In genomic region chr11:12968101-12968500, GRCh38 we compare ENCODE assay signal across 22 cellular contexts. TPM values are rescaled to one million over a fixed set of nuclear protein-coding genes. Genes with fewer than 3 reads are reported as not detected.
"Had no signal": no experiment of that assay in that cellular context is flagged by ENCODE, and none has a peak within 500 bp of the region (broad histone marks: within the 10 kb centered on the region; RNA-seq: fewer than 3 reads in every experiment).

No MANE protein-coding gene starts in this region.

- H3K27ac Mint-ChIP-seq: activated CD4-positive, alpha-beta memory T cell treated with anti-CD3 and anti-CD28 coated beads for 36 hours; activated CD4-positive, alpha-beta T cell treated with anti-CD3 and anti-CD28 coated beads for 36 hours; activated CD8-positive, alpha-beta memory T cell treated with anti-CD3 and anti-CD28 coated beads, Interleukin-2, amount 10 ng/mL, durations not matched to agents 7 days and 5 days; activated naive CD8-positive, alpha-beta T cell treated with anti-CD3 and anti-CD28 coated beads for 36 hours; activated T-helper 17 cell treated with anti-CD3 and anti-CD28 coated beads, Interleukin-2, amount 50 U/mL, for 72 hours; natural killer cell; stimulated activated memory B cell treated with anti-CD40 and anti-IgM and Interleukin-4, amounts not matched to agents 10 μg/mL and 1 μg/mL and 100 μg/mL, for 72 hours; WTC11 had no signal

- H3K9me3 Mint-ChIP-seq: activated CD4-positive, alpha-beta memory T cell treated with anti-CD3 and anti-CD28 coated beads for 36 hours; activated naive CD8-positive, alpha-beta T cell treated with anti-CD3 and anti-CD28 coated beads for 36 hours; activated T-helper 17 cell treated with anti-CD3 and anti-CD28 coated beads, Interleukin-2, amount 50 U/mL, for 72 hours; natural killer cell had no signal

- H3K27me3 ChIP-seq: gastrocnemius medialis, heart left ventricle, sigmoid colon, upper lobe of right lung had no signal

- H3K36me3 Mint-ChIP-seq: activated CD4-positive, alpha-beta memory T cell treated with anti-CD3 and anti-CD28 coated beads for 36 hours; activated CD8-positive, alpha-beta memory T cell treated with anti-CD3 and anti-CD28 coated beads, Interleukin-2, amount 10 ng/mL, durations not matched to agents 7 days and 5 days; activated naive CD8-positive, alpha-beta T cell treated with anti-CD3 and anti-CD28 coated beads for 36 hours; natural killer cell; stimulated activated memory B cell treated with anti-CD40 and anti-IgM and Interleukin-4, amounts not matched to agents 10 μg/mL and 1 μg/mL and 100 μg/mL, for 72 hours; WTC11 had no signal

- H3K9me3 ChIP-seq: gastrocnemius medialis, heart left ventricle, sigmoid colon, spleen, thoracic aorta, upper lobe of right lung had no signal

- H3K4me1 Mint-ChIP-seq: activated CD4-positive, alpha-beta T cell treated with anti-CD3 and anti-CD28 coated beads for 36 hours; activated CD8-positive, alpha-beta memory T cell treated with anti-CD3 and anti-CD28 coated beads, Interleukin-2, amount 10 ng/mL, durations not matched to agents 7 days and 5 days; activated naive CD8-positive, alpha-beta T cell treated with anti-CD3 and anti-CD28 coated beads for 36 hours; activated T-helper 17 cell treated with anti-CD3 and anti-CD28 coated beads, Interleukin-2, amount 50 U/mL, for 72 hours; natural killer cell; stimulated activated memory B cell treated with anti-CD40 and anti-IgM and Interleukin-4, amounts not matched to agents 10 μg/mL and 1 μg/mL and 100 μg/mL, for 72 hours had no signal

- H3K4me3 Mint-ChIP-seq: activated CD4-positive, alpha-beta memory T cell treated with anti-CD3 and anti-CD28 coated beads for 36 hours; activated CD4-positive, alpha-beta T cell treated with anti-CD3 and anti-CD28 coated beads for 36 hours; activated CD8-positive, alpha-beta memory T cell treated with anti-CD3 and anti-CD28 coated beads, Interleukin-2, amount 10 ng/mL, durations not matched to agents 7 days and 5 days; activated naive CD8-positive, alpha-beta T cell treated with anti-CD3 and anti-CD28 coated beads for 36 hours; activated T-helper 17 cell treated with anti-CD3 and anti-CD28 coated beads, Interleukin-2, amount 50 U/mL, for 72 hours; natural killer cell; stimulated activated memory B cell treated with anti-CD40 and anti-IgM and Interleukin-4, amounts not matched to agents 10 μg/mL and 1 μg/mL and 100 μg/mL, for 72 hours; WTC11 had no signal

- ATAC-seq: activated CD4-positive, alpha-beta T cell treated with anti-CD3 and anti-CD28 coated beads for 36 hours; activated CD8-positive, alpha-beta memory T cell treated with anti-CD3 and anti-CD28 coated beads, Interleukin-2, amount 10 ng/mL, durations not matched to agents 7 days and 5 days; activated T-helper 17 cell treated with anti-CD3 and anti-CD28 coated beads, Interleukin-2, amount 50 U/mL, for 72 hours; gastrocnemius medialis; heart left ventricle; natural killer cell; stimulated activated memory B cell treated with anti-CD40 and anti-IgM and Interleukin-4, amounts not matched to agents 10 μg/mL and 1 μg/mL and 100 μg/mL, for 72 hours; upper lobe of right lung; WTC11 had no signal

- H3K79me2 ChIP-seq: parathyroid adenoma had no signal

- H3K4me3 ChIP-seq: cardiac muscle cell, gastrocnemius medialis, heart left ventricle, sigmoid colon, spleen, thoracic aorta, upper lobe of right lung had no signal

- DNase-seq: activated CD4-positive, alpha-beta memory T cell treated with anti-CD3 and anti-CD28 coated beads for 36 hours; activated CD4-positive, alpha-beta T cell treated with anti-CD3 and anti-CD28 coated beads for 36 hours; activated CD8-positive, alpha-beta memory T cell treated with anti-CD3 and anti-CD28 coated beads, Interleukin-2, amount 10 ng/mL, durations not matched to agents 7 days and 5 days; activated naive CD4-positive, alpha-beta T cell; activated naive CD8-positive, alpha-beta T cell treated with anti-CD3 and anti-CD28 coated beads for 36 hours; amniotic stem cell; dermis blood vessel endothelial cell; effector memory CD4-positive, alpha-beta T cell; gastrocnemius medialis; heart left ventricle; natural killer cell; sigmoid colon; spleen; stimulated activated CD4-positive, alpha-beta T cell treated with anti-CD3 and anti-CD28 coated beads, Interleukin-4, amount 100 ng/mL, for 4 hours; upper lobe of right lung had no signal

- H3K27ac ChIP-seq: cardiac muscle cell, gastrocnemius medialis, heart left ventricle, parathyroid adenoma, sigmoid colon, spleen, thoracic aorta, upper lobe of right lung had no signal

- H3K36me3 ChIP-seq: cardiac muscle cell, gastrocnemius medialis, heart left ventricle, sigmoid colon, spleen, thoracic aorta, upper lobe of right lung had no signal

- H2AFZ ChIP-seq: parathyroid adenoma had no signal

- H3K9ac ChIP-seq: parathyroid adenoma had no signal

- H3K4me1 ChIP-seq: gastrocnemius medialis, parathyroid adenoma, sigmoid colon, upper lobe of right lung had no signal

RNA-seq across cellular contexts. Expression of gene RASSF10, which starts 41.0 kb away (rescaled TPM):
- total RNA-seq: activated CD4-positive, alpha-beta memory T cell treated with anti-CD3 and anti-CD28 coated beads for 36 hours; activated CD4-positive, alpha-beta T cell treated with anti-CD3 and anti-CD28 coated beads for 36 hours; activated CD8-positive, alpha-beta memory T cell treated with anti-CD3 and anti-CD28 coated beads, Interleukin-2, amount 10 ng/mL, durations not matched to agents 7 days and 5 days; activated naive CD8-positive, alpha-beta T cell treated with anti-CD3 and anti-CD28 coated beads for 36 hours; activated T-helper 17 cell treated with anti-CD3 and anti-CD28 coated beads, Interleukin-2, amount 50 U/mL, for 72 hours; chondrocyte; natural killer cell; spleen; thoracic aorta had no signal
- polyA plus RNA-seq: cardiac muscle cell, spleen had no signal
